Comparison of ENCODE assay signal across 9 cellular contexts in the genomic region with DNA sequence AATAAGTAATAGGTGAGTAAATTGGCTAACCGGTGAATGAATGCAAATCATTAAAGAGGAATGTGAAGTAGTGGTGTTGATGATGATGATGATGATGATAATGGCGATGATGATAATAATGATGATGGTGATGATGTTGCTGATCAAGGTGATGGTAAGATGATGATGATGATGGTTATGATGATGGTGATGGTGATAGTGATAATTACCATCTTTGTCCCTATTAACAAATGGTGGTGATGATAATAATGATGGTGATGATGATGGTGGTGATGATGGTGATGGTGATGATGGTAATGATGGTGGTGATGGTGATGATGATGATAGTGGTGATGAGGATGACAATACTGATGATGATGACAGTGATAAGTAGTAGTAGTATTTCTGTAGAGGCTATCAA.
"Had no signal": no experiment of that assay in that cellular context is flagged by ENCODE, and none has a peak within 500 bp of the region (broad histone marks: within the 10 kb centered on the region; RNA-seq: fewer than 3 reads in every experiment).

No MANE protein-coding gene starts in this region.

- H3K4me3 ChIP-seq: GM23248, K562 had no signal

- H2AFZ ChIP-seq: GM23248 had no signal

- ATAC-seq: K562 had no signal

- H3K9ac ChIP-seq: GM23248 had no signal

- H3K27ac ChIP-seq: GM23248 had no signal

- DNase-seq: GM23248, GOT3, H9, HCEC 1CT, HFFc6, IMR-90, KG1 had no signal

- FAIRE-seq: H54, K562 had no signal
